10 cellular contexts compared by ENCODE assay signal in genomic region chr7:128032605-128033235, GRCh38. TPM values are rescaled to one million over a fixed set of nuclear protein-coding genes. Genes with fewer than 3 reads are reported as not detected.
DNase-seq lines count a peak whose midpoint lies in the region; ATAC-seq, FAIRE-seq and TF ChIP-seq lines count a peak whose summit lies in the region.
"Had no signal": no experiment of that assay in that cellular context is flagged by ENCODE, and none has a peak within 500 bp of the region (broad histone marks: within the 10 kb centered on the region; RNA-seq: fewer than 3 reads in every experiment).

No MANE protein-coding gene starts in this region.

- H3K36me3 ChIP-seq in body of pancreas (replicated peaks in 1 of 2; ENCODE audit: insufficient read depth in 1 of 2, low read depth in 2 of 2), result no peaks in the 10 kb centered on the region
- no peaks in the 10 kb centered on the region for H3K36me3 ChIP-seq in kidney (ENCODE audit: control insufficient read depth in 1 of 2, insufficient read depth in 2 of 2, low read length in 2 of 2)

- ATAC-seq in body of pancreas, result peak; percentile 16
- no peak for ATAC-seq in GM21367 (IDR thresholded peaks at IDR 0.05; ENCODE audit: unreplicated experiment)

- no peak overlapping the region for H3K27ac ChIP-seq in body of pancreas
- no peak overlapping the region for H3K27ac ChIP-seq in kidney (ENCODE audit: low read depth in 2 of 2, low read length in 2 of 2)
- H3K27ac ChIP-seq in substantia nigra (ENCODE audit: low read depth, low read length, poor library complexity, severe bottlenecking), result peak overlapping the region; percentile 49
- H3K27ac ChIP-seq: C4-2B had no signal

- no peaks in the 10 kb centered on the region for H3K27me3 ChIP-seq in body of pancreas

- intact Hi-C loops in body of pancreas (cut with DNase I), result no loop called here
- intact Hi-C loops in kidney (cut with DNase I), result no loop called here

- TF ChIP-seq CTCF in body of pancreas (IDR thresholded peaks at IDR 0.05), result no peak
- TF ChIP-seq CTCF in kidney (IDR thresholded peaks at IDR 0.05; ENCODE audit: borderline replicate concordance, extremely low read depth, insufficient read depth), result no peak

- H3K4me3 ChIP-seq in body of pancreas (no peak overlapping the region), kidney (ENCODE audit: low read length in 2 of 2) (peak overlapping the region in 1 of 2 donors; percentile 21)

- FAIRE-seq in kidney (lab: Jason Lieb, UNC), result no peak

- no peak for TF ChIP-seq POLR2A in body of pancreas (IDR thresholded peaks at IDR 0.05)

- no peak overlapping the region for H3K9ac ChIP-seq in kidney (ENCODE audit: low read length in 2 of 2)

- WGBS in body of pancreas, 2 donors, result 52 to 88% methylated on average over 17 to 34 of the region's 41 CpGs

- H3K4me1 ChIP-seq in body of pancreas (peaks cover 21% of the 10 kb centered on the region), kidney (ENCODE audit: control insufficient read depth in 1 of 2, insufficient read depth in 1 of 2, low read depth in 1 of 2, low read length in 2 of 2) (peaks cover 0 to 2% of the 10 kb centered on the region in 2 donors)

- H3K9me3 ChIP-seq in body of pancreas (no peaks in the 10 kb centered on the region), kidney (ENCODE audit: control insufficient read depth in 1 of 2, low read length in 2 of 2) (no peaks in the 10 kb centered on the region)

- DNase-seq in NCI-H748 (lab: John Stamatoyannopoulos, UW; ENCODE audit: unreplicated experiment) (peak; percentile 42), NCI-H748 treated with DMSO at 0.1 percent for 48 hours (lab: John Stamatoyannopoulos, UW) (no peak), body of pancreas (no peak), kidney (peak; percentile 70), substantia nigra (lab: John Stamatoyannopoulos, UW) (peak in 16 of 49 donors; percentile 17 to 94 (median 50)), HuH-7 (ENCODE audit: low spot score) (no peak), NCI-H1694 (lab: John Stamatoyannopoulos, UW) (no peak)

RNA-seq across cellular contexts. Expression of gene LRRC4, which starts 1.5 kb away (rescaled TPM):
- total RNA-seq in body of pancreas, result under 1 TPM; under 0.01 to 0.33 TPM
- total RNA-seq in kidney, result 1.6 TPM
- 3.2 TPM for polyA plus RNA-seq in kidney (ENCODE audit: insufficient read depth, low read depth, low replicate concordance)
- total RNA-seq: RPMI7951 had no signal

Comparison
In these comparisons a context has a peak if more than half of its experiments do, and no peak if none do; other contexts are left out.
1. DNase-seq: peak in NCI-H748 (single experiment) and kidney (single experiment); none in NCI-H748 treated with DMSO at 0.1 percent for 48 hours (single experiment), body of pancreas (0 of 4), HuH-7 (single experiment) and NCI-H1694 (single experiment).